16 cellular contexts compared by ENCODE assay signal in the genomic region with DNA sequence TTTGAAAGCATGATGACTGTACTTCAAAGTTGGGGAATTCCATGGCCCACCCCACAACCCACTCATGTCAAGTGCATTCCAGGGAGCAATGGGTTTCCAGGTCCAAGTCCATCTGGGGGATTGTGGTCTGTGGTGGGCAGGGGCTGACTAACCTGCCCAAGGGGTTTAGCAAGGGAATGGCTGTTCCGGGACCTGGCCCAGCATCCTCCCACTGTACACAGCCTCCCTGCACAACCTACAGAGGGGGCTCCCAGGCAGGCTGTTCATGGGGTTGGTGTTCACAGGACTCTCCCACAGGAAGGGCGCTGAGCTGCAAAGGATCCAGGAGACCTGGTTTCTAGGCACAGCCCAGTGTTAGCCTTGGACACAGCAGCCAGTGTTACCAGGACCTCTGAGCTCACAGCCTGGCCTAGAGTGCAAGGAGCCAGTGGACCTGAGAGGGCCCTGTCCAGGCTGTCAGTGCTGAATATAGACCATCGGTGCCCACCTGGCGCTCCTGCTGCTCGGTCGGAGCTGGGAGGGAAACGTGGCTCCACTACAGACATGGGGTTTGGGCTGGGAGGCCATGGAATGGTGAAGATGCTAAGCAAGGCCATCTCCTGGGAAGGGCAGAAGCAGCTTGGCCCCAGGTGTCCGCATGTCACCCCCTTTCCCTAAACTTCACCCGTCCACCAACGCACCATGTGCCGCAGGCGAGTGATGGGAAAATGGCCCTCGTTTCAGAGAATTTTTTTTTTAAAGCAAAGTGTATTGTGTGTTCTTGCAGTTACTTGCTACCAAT.
"Had no signal": no experiment of that assay in that cellular context is flagged by ENCODE, and none has a peak within 500 bp of the region (broad histone marks: within the 10 kb centered on the region; RNA-seq: fewer than 3 reads in every experiment).

No MANE protein-coding gene starts in this region.

- H3K36me3 Mint-ChIP-seq: activated CD4-positive, alpha-beta memory T cell treated with anti-CD3 and anti-CD28 coated beads for 36 hours; naive thymus-derived CD4-positive, alpha-beta T cell had no signal

- H3K36me3 ChIP-seq: esophagus squamous epithelium, heart left ventricle, lower lobe of right lung, prostate gland, right lobe of liver had no signal

- H3K9me3 ChIP-seq: esophagus squamous epithelium, heart left ventricle, lower lobe of right lung, prostate gland, right lobe of liver had no signal

- H3K27ac Mint-ChIP-seq: activated CD4-positive, alpha-beta memory T cell treated with anti-CD3 and anti-CD28 coated beads for 36 hours; naive thymus-derived CD4-positive, alpha-beta T cell; stimulated activated naive CD8-positive, alpha-beta T cell treated with anti-CD3 and anti-CD28 coated beads, Interleukin-15, Interleukin-2, amounts not matched to agents 100 ng/mL and 50 ng/mL, for 24 hours had no signal

- DNase-seq: activated CD4-positive, alpha-beta memory T cell treated with anti-CD3 and anti-CD28 coated beads for 36 hours; activated naive CD4-positive, alpha-beta T cell; activated T-cell treated with anti-CD3 and anti-CD28 coated beads, Interleukin-2, amount 50 U/mL, for 48 hours; aorta; esophagus squamous epithelium; foreskin keratinocyte; heart left ventricle; kidney glomerular epithelial cell; lower lobe of right lung; naive thymus-derived CD4-positive, alpha-beta T cell; occipital lobe; right lobe of liver; stimulated activated CD4-positive, alpha-beta T cell treated with anti-CD3 and anti-CD28 coated beads, Interleukin-12 subunit alpha, Interleukin-12 subunit beta, amount 100 ng/mL, for 4 hours; T-helper 9 cell had no signal

- H3K4me1 ChIP-seq: esophagus squamous epithelium, foreskin keratinocyte, lower lobe of right lung, prostate gland, right lobe of liver had no signal

- H3K9me3 Mint-ChIP-seq: activated CD4-positive, alpha-beta memory T cell treated with anti-CD3 and anti-CD28 coated beads for 36 hours; naive thymus-derived CD4-positive, alpha-beta T cell; stimulated activated naive CD8-positive, alpha-beta T cell treated with anti-CD3 and anti-CD28 coated beads, Interleukin-15, Interleukin-2, amounts not matched to agents 100 ng/mL and 50 ng/mL, for 24 hours had no signal

- ATAC-seq: foreskin keratinocyte; lower lobe of right lung; naive thymus-derived CD4-positive, alpha-beta T cell had no signal

- H3K4me3 Mint-ChIP-seq: activated CD4-positive, alpha-beta memory T cell treated with anti-CD3 and anti-CD28 coated beads for 36 hours; naive thymus-derived CD4-positive, alpha-beta T cell; stimulated activated naive CD8-positive, alpha-beta T cell treated with anti-CD3 and anti-CD28 coated beads, Interleukin-15, Interleukin-2, amounts not matched to agents 100 ng/mL and 50 ng/mL, for 24 hours had no signal

- H3K4me3 ChIP-seq: esophagus squamous epithelium, heart left ventricle, lower lobe of right lung, prostate gland, right lobe of liver had no signal

- H3K27me3 ChIP-seq: esophagus squamous epithelium, foreskin keratinocyte, heart left ventricle, right lobe of liver had no signal

- H3K27ac ChIP-seq: esophagus squamous epithelium, foreskin keratinocyte, heart left ventricle, lower lobe of right lung, prostate gland, right lobe of liver had no signal

- H3K4me1 Mint-ChIP-seq: naive thymus-derived CD4-positive, alpha-beta T cell had no signal

- H3K27me3 Mint-ChIP-seq: activated CD4-positive, alpha-beta memory T cell treated with anti-CD3 and anti-CD28 coated beads for 36 hours; stimulated activated naive CD8-positive, alpha-beta T cell treated with anti-CD3 and anti-CD28 coated beads, Interleukin-15, Interleukin-2, amounts not matched to agents 100 ng/mL and 50 ng/mL, for 24 hours had no signal
